ENCODE assay signal across 8 cellular contexts in genomic region chr7:152145853-152146466, GRCh38.
DNase-seq lines count a peak whose midpoint lies in the region; ATAC-seq and TF ChIP-seq lines count a peak whose summit lies in the region.

No MANE protein-coding gene starts in this region.

- peaks cover 48% of the 10 kb centered on the region for H3K4me1 Mint-ChIP-seq in activated CD4-positive, alpha-beta T cell treated with anti-CD3 and anti-CD28 coated beads for 36 hours
- no peaks in the 10 kb centered on the region for H3K4me1 Mint-ChIP-seq in neural progenitor cell

- H3K27me3 ChIP-seq in neural progenitor cell, result no peaks in the 10 kb centered on the region

- ATAC-seq in activated CD4-positive, alpha-beta T cell treated with anti-CD3 and anti-CD28 coated beads for 36 hours, result peak; percentile 43
- ATAC-seq in HG02571 (IDR thresholded peaks at IDR 0.05; ENCODE audit: unreplicated experiment) (no peak), HG03108 (IDR thresholded peaks at IDR 0.05; ENCODE audit: unreplicated experiment) (no peak)

- peak overlapping the region; percentile 93 for H3K27ac Mint-ChIP-seq in activated CD4-positive, alpha-beta T cell treated with anti-CD3 and anti-CD28 coated beads for 36 hours
- no peak overlapping the region for H3K27ac Mint-ChIP-seq in neural progenitor cell

- peak; percentile 52 for DNase-seq in activated CD4-positive, alpha-beta T cell treated with anti-CD3 and anti-CD28 coated beads for 36 hours
- DNase-seq in activated CD4-positive, alpha-beta T cell treated with anti-CD3 and anti-CD28 coated beads for 1 hour, result no peak
- peak; percentile 32 for DNase-seq in LNCaP clone FGC (ENCODE audit: low read depth)
- peak; percentile 60 for DNase-seq in fibroblast of gingiva (ENCODE audit: low read depth)
- peak; percentile 50 for DNase-seq in neural progenitor cell (ENCODE audit: low spot score)

- TF ChIP-seq CTCF in LNCaP clone FGC (IDR thresholded peaks at IDR 0.05; ENCODE audit: control insufficient read depth, extremely low read depth, insufficient read depth) (peak; percentile 83), WI38 (IDR thresholded peaks at IDR 0.05; ENCODE audit: low read depth, low read length) (peak; percentile 39), neural progenitor cell (IDR thresholded peaks at IDR 0.05) (peak; percentile 71)

- POLR2A ChIA-PET in activated CD4-positive, alpha-beta T cell treated with anti-CD3 and anti-CD28 coated beads for 36 hours (lab: Charles Lee), result no interaction called here

- peaks cover 17% of the 10 kb centered on the region for H4K20me1 ChIP-seq in neural progenitor cell (ENCODE audit: low read depth)

- no peak overlapping the region for H3K4me2 ChIP-seq in neural progenitor cell

- H3K36me3 Mint-ChIP-seq in activated CD4-positive, alpha-beta T cell treated with anti-CD3 and anti-CD28 coated beads for 36 hours (ENCODE audit: low read depth), result peaks cover 54% of the 10 kb centered on the region
- H3K36me3 Mint-ChIP-seq in neural progenitor cell, result peaks cover 44% of the 10 kb centered on the region

- CTCF ChIA-PET in activated CD4-positive, alpha-beta T cell treated with anti-CD3 and anti-CD28 coated beads for 36 hours (lab: Charles Lee), result interaction anchor here (0.6 to 2.9 kb wide), 4 partner anchors 11 to 363 kb away, joined by 3 to 14 read pairs (median 4); no protein-coding TSS in a partner anchor

- H2AFZ ChIP-seq in neural progenitor cell (replicated peaks), result no peak overlapping the region

- no peaks in the 10 kb centered on the region for H3K4me1 ChIP-seq in neural progenitor cell

- no peaks in the 10 kb centered on the region for H3K9me3 ChIP-seq in neural progenitor cell (ENCODE audit: low read depth)

- peaks cover 14% of the 10 kb centered on the region for H3K36me3 ChIP-seq in neural progenitor cell

- H3K4me3 ChIP-seq in LNCaP clone FGC (ENCODE audit: low read depth, low read length) (no peak overlapping the region), WI38 (ENCODE audit: low read depth, low read length) (no peak overlapping the region), neural progenitor cell (no peak overlapping the region)

- no peak overlapping the region for H3K9ac ChIP-seq in neural progenitor cell

- H3F3A ChIP-seq in neural progenitor cell (ENCODE audit: low read depth), result no peaks in the 10 kb centered on the region

- intact Hi-C loops in activated CD4-positive, alpha-beta T cell treated with anti-CD3 and anti-CD28 coated beads for 36 hours (cut with DNase I, micrococcal nuclease), result loop anchor here in 1 of 2 experiments (2.0 to 10.0 kb wide), 4 partner anchors 269 to 529 kb away; partner anchors contain the start of genes KMT2C, PRKAG2 and XRCC2

- H3K27me3 Mint-ChIP-seq in activated CD4-positive, alpha-beta T cell treated with anti-CD3 and anti-CD28 coated beads for 36 hours, result no peaks in the 10 kb centered on the region
- H3K27me3 Mint-ChIP-seq in neural progenitor cell (ENCODE audit: insufficient read depth, low read depth), result no peaks in the 10 kb centered on the region

- H3K27ac ChIP-seq in neural progenitor cell, result no peak overlapping the region

- no peaks in the 10 kb centered on the region for H3K9me3 Mint-ChIP-seq in activated CD4-positive, alpha-beta T cell treated with anti-CD3 and anti-CD28 coated beads for 36 hours (ENCODE audit: low read depth)
- H3K9me3 Mint-ChIP-seq in neural progenitor cell, result no peaks in the 10 kb centered on the region

- H3K4me3 Mint-ChIP-seq in activated CD4-positive, alpha-beta T cell treated with anti-CD3 and anti-CD28 coated beads for 36 hours, result no peak overlapping the region
- H3K4me3 Mint-ChIP-seq in neural progenitor cell, result no peak overlapping the region

- H3K79me2 ChIP-seq in neural progenitor cell (ENCODE audit: low read depth), result no peaks in the 10 kb centered on the region
